In the genomic region with DNA sequence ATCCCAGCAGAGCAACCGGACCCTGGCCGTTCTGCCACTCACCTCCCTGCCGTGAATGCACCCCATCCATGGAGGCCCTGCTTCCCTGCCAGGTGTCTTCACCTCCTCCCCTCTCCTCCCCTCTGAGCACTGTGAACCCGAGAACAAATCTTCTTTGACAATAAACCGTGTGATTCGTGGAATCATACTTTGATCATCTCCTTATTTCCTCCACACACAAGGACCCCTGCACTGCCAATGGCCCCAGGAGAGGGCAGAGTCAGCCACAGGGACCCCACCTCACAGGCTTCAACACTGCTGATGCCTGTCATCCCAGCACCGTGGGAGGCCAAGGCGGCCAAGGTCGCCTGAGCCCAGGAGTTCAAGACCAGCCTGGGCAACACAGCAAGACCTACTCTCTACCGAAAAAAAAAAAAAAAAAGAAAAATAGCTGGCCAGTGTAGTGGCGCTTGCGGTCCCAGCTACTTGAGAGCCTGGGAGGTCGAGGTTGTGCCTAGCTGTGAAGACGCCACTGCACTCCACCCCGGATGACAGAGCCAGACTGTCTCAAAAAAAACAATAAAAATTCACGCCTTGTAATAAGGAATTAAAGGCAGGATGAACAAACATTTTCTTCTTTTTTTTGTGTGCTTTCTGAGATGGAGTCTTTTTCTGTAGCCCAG, we compare ENCODE assay signal across 10 cellular contexts. TPM values are rescaled to one million over a fixed set of nuclear protein-coding genes. Genes with fewer than 3 reads are reported as not detected.
DNase-seq lines count a peak whose midpoint lies in the region; ATAC-seq, FAIRE-seq and TF ChIP-seq lines count a peak whose summit lies in the region.
"Had no signal": no experiment of that assay in that cellular context is flagged by ENCODE, and none has a peak within 500 bp of the region (broad histone marks: within the 10 kb centered on the region; RNA-seq: fewer than 3 reads in every experiment).

No MANE protein-coding gene starts in this region.

- no peak for FAIRE-seq in keratinocyte (lab: Jason Lieb, UNC)

- 66% methylated on average over 16 of the region's 16 CpGs for WGBS in right cardiac atrium

- DNase-seq in left ventricle myocardium inferior = no peak
- no peak for DNase-seq in right cardiac atrium
- no peak for DNase-seq in keratinocyte (ENCODE audit: low read depth, low spot score)
- no peak for DNase-seq in vagina (ENCODE audit: extremely low spot score in 2 of 2)
- no peak for DNase-seq in left lobe of liver (ENCODE audit: low spot score)
- DNase-seq in T1000 (lab: John Stamatoyannopoulos, UW) = no peak
- DNase-seq: head of caudate nucleus, NCI-H2081 treated with DMSO at 0.1 percent for 48 hours had no signal

- peak overlapping the region; percentile 94 for H3K4me3 ChIP-seq in left ventricle myocardium inferior
- H3K4me3 ChIP-seq in right cardiac atrium (ENCODE audit: low read length) = no peak overlapping the region
- H3K4me3 ChIP-seq in keratinocyte (ENCODE audit: control insufficient read depth in 2 of 3, extremely low read depth in 1 of 3, insufficient read depth in 2 of 3, low read depth in 1 of 3, low read length in 3 of 3) = peak overlapping the region; percentile 63 to 92 (median 72)
- H3K4me3 ChIP-seq in vagina = peak overlapping the region; percentile 91 to 94

- no peak overlapping the region for H2AFZ ChIP-seq in keratinocyte (ENCODE audit: control insufficient read depth, low read length)

- H3K36me3 ChIP-seq in left ventricle myocardium inferior = no peaks in the 10 kb centered on the region
- H3K36me3 ChIP-seq in keratinocyte (ENCODE audit: control insufficient read depth in 2 of 2, extremely low read depth in 1 of 2, insufficient read depth in 2 of 2, low read length in 2 of 2) = peaks cover 6 to 9% of the 10 kb centered on the region in 2 experiments
- no peaks in the 10 kb centered on the region for H3K36me3 ChIP-seq in vagina

- H3K9me1 ChIP-seq in keratinocyte (ENCODE audit: control insufficient read depth, extremely low read depth, insufficient read depth, low read length) = peaks cover 3% of the 10 kb centered on the region

- H3K4me3 Mint-ChIP-seq in activated T-helper 17 cell treated with anti-CD3 and anti-CD28 coated beads, Interleukin-2, amount 50 U/mL, for 72 hours = peak overlapping the region; percentile 87

- intact Hi-C loops in left ventricle myocardium inferior (cut with micrococcal nuclease) (no loop called here), right cardiac atrium (cut with DNase I) (no loop called here), vagina (cut with DNase I) (no loop called here)

- peaks cover 39% of the 10 kb centered on the region for H3K36me3 Mint-ChIP-seq in activated T-helper 17 cell treated with anti-CD3 and anti-CD28 coated beads, Interleukin-2, amount 50 U/mL, for 72 hours (ENCODE audit: low read depth)

- peak overlapping the region; percentile 84 for H3K4me2 ChIP-seq in keratinocyte (ENCODE audit: control insufficient read depth, extremely low read depth, insufficient read depth, low read depth, low read length)

- no peaks in the 10 kb centered on the region for H3K27me3 Mint-ChIP-seq in activated T-helper 17 cell treated with anti-CD3 and anti-CD28 coated beads, Interleukin-2, amount 50 U/mL, for 72 hours

- no peak for TF ChIP-seq POLR2A in vagina (IDR thresholded peaks at IDR 0.05)

- dilution Hi-C loops in keratinocyte (cut with MboI; ENCODE audit: extremely low pct_ligation_motif_present, low sequenced_read_pairs) = no loop called here

- H4K20me1 ChIP-seq in keratinocyte (ENCODE audit: control insufficient read depth, extremely low read depth, insufficient read depth, low read length) = peaks cover 14% of the 10 kb centered on the region

- no peak for ATAC-seq in right cardiac atrium
- no peak for ATAC-seq in activated T-helper 17 cell treated with anti-CD3 and anti-CD28 coated beads, Interleukin-2, amount 50 U/mL, for 72 hours (replicated peaks)
- no peak for ATAC-seq in left lobe of liver
- no peak for ATAC-seq in GM19023 (IDR thresholded peaks at IDR 0.05; ENCODE audit: unreplicated experiment)

- peaks cover 57% of the 10 kb centered on the region for H3K79me2 ChIP-seq in keratinocyte (ENCODE audit: control insufficient read depth, insufficient read depth, low read length)

- H3K27ac ChIP-seq in left ventricle myocardium inferior (replicated peaks) = no peak overlapping the region
- no peak overlapping the region for H3K27ac ChIP-seq in right cardiac atrium (ENCODE audit: low read length)
- H3K27ac ChIP-seq in keratinocyte (ENCODE audit: control insufficient read depth, insufficient read depth, low read length) = peak overlapping the region; percentile 49
- no peak overlapping the region for H3K27ac ChIP-seq in vagina

- no peaks in the 10 kb centered on the region for H3K27me3 ChIP-seq in left ventricle myocardium inferior (ENCODE audit: low read depth)
- no peaks in the 10 kb centered on the region for H3K27me3 ChIP-seq in right cardiac atrium (ENCODE audit: control insufficient read depth, insufficient read depth)
- H3K27me3 ChIP-seq in keratinocyte (ENCODE audit: control insufficient read depth, extremely low read depth, insufficient read depth, low read length) = no peaks in the 10 kb centered on the region
- no peaks in the 10 kb centered on the region for H3K27me3 ChIP-seq in vagina

- H3K4me1 ChIP-seq in left ventricle myocardium inferior (peaks cover 82% of the 10 kb centered on the region), right cardiac atrium (ENCODE audit: control insufficient read depth, insufficient read depth, low read length) (peaks cover 10% of the 10 kb centered on the region), keratinocyte (ENCODE audit: control insufficient read depth, extremely low read depth, insufficient read depth, low read length) (peaks cover 66% of the 10 kb centered on the region), vagina (peaks cover 84% of the 10 kb centered on the region)

- no peak for TF ChIP-seq CTCF in left ventricle myocardium inferior (IDR thresholded peaks at IDR 0.05; ENCODE audit: borderline replicate concordance)
- no peak for TF ChIP-seq CTCF in keratinocyte (optimal IDR thresholded peaks at IDR 0.05 in 1 of 3, IDR thresholded peaks at IDR 0.05 in 1 of 3, conservative IDR thresholded peaks at IDR 0.05 in 1 of 3; ENCODE audit: extremely low read depth in 1 of 3, insufficient read depth in 2 of 3, low read length in 3 of 3)
- no peak for TF ChIP-seq CTCF in vagina (IDR thresholded peaks at IDR 0.05)

- peak overlapping the region; percentile 95 for H3K27ac Mint-ChIP-seq in activated T-helper 17 cell treated with anti-CD3 and anti-CD28 coated beads, Interleukin-2, amount 50 U/mL, for 72 hours

- H3K9ac ChIP-seq in keratinocyte (ENCODE audit: control insufficient read depth, extremely low read depth, insufficient read depth, low read length) = peak overlapping the region; percentile 81

- H3K9me3 Mint-ChIP-seq in activated T-helper 17 cell treated with anti-CD3 and anti-CD28 coated beads, Interleukin-2, amount 50 U/mL, for 72 hours = no peaks in the 10 kb centered on the region

- peaks cover 22% of the 10 kb centered on the region for H3K4me1 Mint-ChIP-seq in activated T-helper 17 cell treated with anti-CD3 and anti-CD28 coated beads, Interleukin-2, amount 50 U/mL, for 72 hours

- H3K9me3 ChIP-seq in left ventricle myocardium inferior (replicated peaks) (no peaks in the 10 kb centered on the region), right cardiac atrium (ENCODE audit: control insufficient read depth, low read length) (no peaks in the 10 kb centered on the region), keratinocyte (ENCODE audit: control insufficient read depth, low read depth, low read length) (no peaks in the 10 kb centered on the region), vagina (no peaks in the 10 kb centered on the region)

RNA-seq across cellular contexts. Expression of a gene that starts 1.1 kb away (rescaled TPM):
- total RNA-seq in left ventricle myocardium inferior (4.1 TPM), right cardiac atrium (1 to 10 TPM; 2.1 to 5.6 (median 2.4) TPM), vagina (6.9 TPM), left lobe of liver (1.2 TPM)
- polyA plus RNA-seq in right cardiac atrium (2.2 TPM), keratinocyte (10.3 to 21.0 TPM (median 14.8 TPM) in 3 replicates)
- total RNA-seq in activated T-helper 17 cell treated with anti-CD3 and anti-CD28 coated beads, Interleukin-2, amount 50 U/mL, for 72 hours = 10 to 100 TPM; 36.4 to 62.4 TPM
- polyA plus RNA-seq in keratinocyte (2011; ENCODE audit: low read depth) = 1.3 TPM
- 7.8 and 10.4 TPM in 2 replicates for polyA plus RNA-seq in keratinocyte (2011; cell fraction: cytosol; rRNA removed)
- 28.0 and 29.5 TPM in 2 replicates for polyA plus RNA-seq in keratinocyte (2011; cell fraction: nucleus; rRNA removed)
- polyA plus RNA-seq in keratinocyte (2012; ENCODE audit: low replicate concordance) = 3.4 and 14.7 TPM in 2 replicates
- polyA minus RNA-seq in keratinocyte = 9.0 to 16.0 TPM (median 13.9 TPM) in 3 replicates
- 13.6 TPM for polyA minus RNA-seq in keratinocyte (2011; cell fraction: cytosol; rRNA and poly(A)+ RNA removed)
- polyA minus RNA-seq in keratinocyte (2011; cell fraction: nucleus; rRNA and poly(A)+ RNA removed) = 6.1 and 9.2 TPM in 2 replicates

RNA-seq across cellular contexts. Expression of a gene that starts 1.4 kb away (rescaled TPM):
- total RNA-seq in left ventricle myocardium inferior (50.5 TPM), right cardiac atrium (10 to 100 TPM; 42.0 to 61.0 (median 52.4) TPM), vagina (172 TPM), left lobe of liver (25.2 TPM)
- polyA plus RNA-seq in right cardiac atrium (66.8 TPM), keratinocyte (116 to 147 TPM (median 130 TPM) in 3 replicates)
- total RNA-seq in activated T-helper 17 cell treated with anti-CD3 and anti-CD28 coated beads, Interleukin-2, amount 50 U/mL, for 72 hours = 10 to 100 TPM; 18.2 to 20.6 TPM
- 38.0 TPM for polyA plus RNA-seq in keratinocyte (2011; ENCODE audit: low read depth)
- polyA plus RNA-seq in keratinocyte (2011; cell fraction: cytosol; rRNA removed) = 117 and 130 TPM in 2 replicates
- 95.3 and 124 TPM in 2 replicates for polyA plus RNA-seq in keratinocyte (2011; cell fraction: nucleus; rRNA removed)
- polyA plus RNA-seq in keratinocyte (2012; ENCODE audit: low replicate concordance) = 78.6 and 88.1 TPM in 2 replicates
- 53.6 to 72.0 TPM (median 65.9 TPM) in 3 replicates for polyA minus RNA-seq in keratinocyte
- polyA minus RNA-seq in keratinocyte (2011; cell fraction: cytosol; rRNA and poly(A)+ RNA removed) = 99.8 TPM
- 39.0 and 59.1 TPM in 2 replicates for polyA minus RNA-seq in keratinocyte (2011; cell fraction: nucleus; rRNA and poly(A)+ RNA removed)
